In the genomic region with DNA sequence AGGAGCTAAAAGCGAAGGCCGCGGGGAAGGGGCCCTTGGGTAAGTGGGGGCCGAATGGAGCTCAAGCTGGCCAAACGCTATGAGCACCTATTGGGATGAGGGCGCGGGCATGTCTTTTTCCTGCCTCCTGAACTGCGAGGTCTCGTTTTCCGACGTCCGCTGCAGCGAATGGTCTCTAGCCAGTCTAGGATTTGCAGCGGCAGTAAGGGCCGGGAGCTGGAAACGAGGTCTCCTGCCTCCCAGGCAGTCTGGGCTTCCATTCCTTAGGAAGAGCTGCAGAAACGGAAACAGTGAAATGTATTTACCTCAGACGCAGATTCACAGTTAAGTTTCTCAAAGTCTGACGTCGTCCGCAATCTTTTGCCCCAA, we compare ENCODE assay signal across 8 cellular contexts. TPM values are rescaled to one million over a fixed set of nuclear protein-coding genes. Genes with fewer than 3 reads are reported as not detected.
DNase-seq lines count a peak whose midpoint lies in the region; ATAC-seq and TF ChIP-seq lines count a peak whose summit lies in the region.

No MANE protein-coding gene starts in this region.

- H3K4me1 ChIP-seq in Loucy (ENCODE audit: insufficient read depth, low read length, poor library complexity, severe bottlenecking) (peaks cover 25% of the 10 kb centered on the region), colonic mucosa (peaks cover 7% of the 10 kb centered on the region), mononuclear cell (ENCODE audit: insufficient read depth, low read length) (peaks cover 36% of the 10 kb centered on the region)

- H3K9me2 ChIP-seq in Loucy (replicated peaks; ENCODE audit: low read depth, low read length), result no peaks in the 10 kb centered on the region

- ATAC-seq in HG03571 (IDR thresholded peaks at IDR 0.05; ENCODE audit: unreplicated experiment), result no peak

- no peak for TF ChIP-seq CTCF in GM12864 (IDR thresholded peaks at IDR 0.05; ENCODE audit: low read depth, low read length, missing control alignments)
- no peak for TF ChIP-seq CTCF in Loucy (conservative IDR thresholded peaks at IDR 0.05; ENCODE audit: low read length)
- no peak for TF ChIP-seq CTCF in colonic mucosa (IDR thresholded peaks at IDR 0.05)

- H3K27ac ChIP-seq in colonic mucosa, result peak overlapping the region; percentile 83

- peak overlapping the region; percentile 95 for H3K4me2 ChIP-seq in Loucy (ENCODE audit: low read depth, low read length, poor library complexity, severe bottlenecking)

- H3K79me2 ChIP-seq in Loucy (ENCODE audit: insufficient read depth, low read length), result peaks cover 52% of the 10 kb centered on the region

- POLR2A ChIA-PET in HEK293T (lab: Yijun Ruan, JAX), result interaction anchor here (0.8 to 2.2 kb wide), 12 partner anchors 8 to 222 kb away, joined by 3 to 19 read pairs (median 4); partner anchors contain the start of genes CELSR3, PLXNB1 and ZNF589

- H3F3A ChIP-seq in Loucy (ENCODE audit: low read depth), result no peaks in the 10 kb centered on the region

- H3K4me3 ChIP-seq in GM12864 (ENCODE audit: low read depth, low read length), result peak overlapping the region; percentile 98
- H3K4me3 ChIP-seq in Loucy (ENCODE audit: low read length, poor library complexity, severe bottlenecking), result peak overlapping the region; percentile 81
- peak overlapping the region; percentile 77 for H3K4me3 ChIP-seq in colonic mucosa
- peak overlapping the region; percentile 77 for H3K4me3 ChIP-seq in mononuclear cell (ENCODE audit: low read length)

- no peaks in the 10 kb centered on the region for H3K9me3 ChIP-seq in Loucy (ENCODE audit: insufficient read depth, low read depth, low read length)
- H3K9me3 ChIP-seq in colonic mucosa, result no peaks in the 10 kb centered on the region
- H3K9me3 ChIP-seq in mononuclear cell (ENCODE audit: low read depth, low read length), result no peaks in the 10 kb centered on the region

- H3K27me3 ChIP-seq in Loucy (ENCODE audit: insufficient read depth, low read length, poor library complexity, severe bottlenecking) (no peaks in the 10 kb centered on the region), colonic mucosa (no peaks in the 10 kb centered on the region), mononuclear cell (ENCODE audit: insufficient read depth, low read length) (no peaks in the 10 kb centered on the region)

- CTCF ChIA-PET in HEK293T (lab: Yijun Ruan, JAX), result interaction anchor here (1.3 to 2.7 kb wide), 2 partner anchors 33 to 40 kb away, joined by 3 to 21 read pairs; no protein-coding TSS in a partner anchor

- intact Hi-C loops in colonic mucosa (cut with DNase I), result no loop called here

- H3K36me3 ChIP-seq in Loucy (ENCODE audit: insufficient read depth, low read length), result peaks cover 10% of the 10 kb centered on the region; the same call in 1 of the 2 replicates
- H3K36me3 ChIP-seq in colonic mucosa, result no peaks in the 10 kb centered on the region

- H4K20me1 ChIP-seq in Loucy (ENCODE audit: insufficient read depth, low read length, poor library complexity, severe bottlenecking), result peaks cover 27% of the 10 kb centered on the region

- 0 out of 2 replicates have a peak overlapping the region, but pooled peaks have one; percentile 75 for H2AFZ ChIP-seq in Loucy (ENCODE audit: low read length)

- H3K9ac ChIP-seq in Loucy (ENCODE audit: low read depth, low read length, poor library complexity, severe bottlenecking), result peak overlapping the region; percentile 99
- H3K9ac ChIP-seq in colonic mucosa (ENCODE audit: low read depth in 2 of 2, low read length in 2 of 2), result peak overlapping the region; percentile 93 to 94

- DNase-seq in GM12864 (ENCODE audit: low read depth) (no peak), colonic mucosa (no peak), HEK293T (ENCODE audit: extremely low spot score) (no peak), cerebellar cortex (ENCODE audit: low spot score) (no peak), NCI-H345 treated with DMSO at 0.1 percent for 48 hours (lab: John Stamatoyannopoulos, UW; ENCODE audit: unreplicated experiment) (no peak)

TF ChIP-seq in HEK293T, 16 proteins besides CTCF, POLR2A, EP300 and RAD21:
- TF ChIP-seq BHLHE40 (IDR thresholded peaks at IDR 0.05; ENCODE audit: borderline replicate concordance) (no peak), ZNF384 (IDR thresholded peaks at IDR 0.05) (no peak), L3MBTL2 (conservative IDR thresholded peaks at IDR 0.05) (no peak), NFRKB (IDR thresholded peaks at IDR 0.05) (no peak), HDGF (IDR thresholded peaks at IDR 0.05; ENCODE audit: borderline replicate concordance) (no peak), ARNT (IDR thresholded peaks at IDR 0.05) (no peak), FOXA1 (IDR thresholded peaks at IDR 0.05) (no peak), ELF4 (IDR thresholded peaks at IDR 0.05) (no peak), SUZ12 (IDR thresholded peaks at IDR 0.05) (no peak), LEF1 (IDR thresholded peaks at IDR 0.05; ENCODE audit: borderline replicate concordance) (no peak), TARDBP (IDR thresholded peaks at IDR 0.05) (no peak), CTBP1 (IDR thresholded peaks at IDR 0.05; ENCODE audit: borderline replicate concordance) (no peak), PKNOX1 (IDR thresholded peaks at IDR 0.05) (no peak), FOXK2 (IDR thresholded peaks at IDR 0.05) (no peak)

RNA-seq across cellular contexts. Expression of gene TMA7, which starts 0.5 kb away (rescaled TPM):
- 100 to 1,000 TPM; 185 to 259 TPM for total RNA-seq in colonic mucosa
- 271 TPM for total RNA-seq in mononuclear cell

RNA-seq across cellular contexts. Expression of gene CCDC51, which starts 0.7 kb away (rescaled TPM):
- total RNA-seq in colonic mucosa (10 to 100 TPM; 11.8 to 21.5 TPM), mononuclear cell (1.4 TPM)

RNA-seq across cellular contexts. Expression of gene ATRIP, which starts 6.0 kb away (rescaled TPM):
- total RNA-seq in colonic mucosa, result 1 to 10 TPM; 3.2 to 8.6 TPM
- 5.1 TPM for total RNA-seq in mononuclear cell

RNA-seq across cellular contexts. Expression of gene PLXNB1, which starts 10.7 kb away (rescaled TPM):
- total RNA-seq in colonic mucosa, result 100 to 1,000 TPM in 1 of 2 donors, 10 to 100 TPM in 1; 70.6 to 131 TPM
- total RNA-seq in mononuclear cell, result 0.63 TPM
